9 cellular contexts compared by ENCODE assay signal in the genomic region with DNA sequence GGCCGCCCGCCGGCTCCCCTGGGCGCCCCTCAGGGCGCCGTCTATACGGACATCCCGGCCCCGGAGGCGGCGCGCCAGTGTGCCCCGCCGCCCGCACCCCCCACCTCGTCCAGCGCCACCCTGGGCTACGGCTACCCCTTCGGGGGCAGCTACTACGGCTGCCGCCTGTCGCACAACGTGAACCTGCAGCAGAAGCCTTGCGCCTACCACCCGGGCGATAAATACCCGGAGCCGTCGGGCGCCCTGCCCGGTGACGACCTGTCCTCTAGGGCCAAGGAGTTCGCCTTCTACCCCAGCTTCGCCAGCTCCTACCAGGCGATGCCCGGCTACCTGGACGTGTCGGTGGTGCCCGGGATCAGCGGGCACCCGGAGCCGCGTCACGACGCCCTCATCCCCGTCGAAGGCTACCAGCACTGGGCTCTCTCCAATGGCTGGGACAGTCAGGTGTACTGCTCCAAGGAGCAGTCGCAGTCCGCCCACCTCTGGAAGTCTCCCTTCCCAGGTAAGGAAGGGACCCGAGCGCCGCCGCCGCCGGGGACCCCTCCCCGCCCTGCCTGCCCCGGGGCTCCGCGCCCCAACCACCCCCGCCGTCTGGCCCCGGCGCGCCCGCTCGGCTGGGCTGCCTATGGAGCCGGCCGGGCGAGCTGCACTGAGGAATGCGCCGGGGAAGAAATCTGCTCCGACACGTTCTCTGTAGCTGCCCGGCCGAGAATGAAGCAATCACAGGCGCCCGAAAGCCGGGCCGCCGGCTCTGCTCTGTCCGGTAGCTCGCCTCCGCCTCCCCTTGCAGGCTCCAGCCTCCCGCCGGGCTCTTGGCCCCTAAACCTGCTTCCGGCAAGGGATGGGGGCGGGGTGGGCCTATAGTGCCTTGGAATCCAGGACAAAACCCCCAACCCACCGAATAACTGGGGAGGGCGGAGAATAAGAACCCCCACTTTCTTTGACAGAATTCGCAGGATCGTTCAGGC.
DNase-seq lines count a peak whose midpoint lies in the region; ATAC-seq and TF ChIP-seq lines count a peak whose summit lies in the region.
"Had no signal": no experiment of that assay in that cellular context is flagged by ENCODE, and none has a peak within 500 bp of the region (broad histone marks: within the 10 kb centered on the region; RNA-seq: fewer than 3 reads in every experiment).

No MANE protein-coding gene starts in this region.

- no peaks in the 10 kb centered on the region for H3K4me1 Mint-ChIP-seq in T-helper 1 cell treated with Interleukin-12 subunit alpha and Interleukin-12 subunit beta and Interleukin-4 antibody, amounts not matched to agents 30 μg/mL and 1 μg/mL, for 36 hours (ENCODE audit: low read depth)

- H3K9me3 ChIP-seq in tibial artery, result no peaks in the 10 kb centered on the region
- H3K9me3 ChIP-seq: ovary had no signal

- H3K27ac ChIP-seq in tibial artery, result peak overlapping the region; percentile 20 to 56
- H3K27ac ChIP-seq in caudate nucleus (ENCODE audit: low read depth, low read length), result no peak overlapping the region
- H3K27ac ChIP-seq: ovary had no signal

- H3K4me3 ChIP-seq in tibial artery, result peak overlapping the region; percentile 47 to 61
- H3K4me3 ChIP-seq: ovary had no signal

- peak; percentile 23; the same call in 1 of the 3 replicates for ATAC-seq in SK-N-SH treated with all-trans-retinoic acid at 6 μM for 48 hours

- no peak overlapping the region for H3K4me3 Mint-ChIP-seq in T-helper 1 cell treated with Interleukin-12 subunit alpha and Interleukin-12 subunit beta and Interleukin-4 antibody, amounts not matched to agents 30 μg/mL and 1 μg/mL, for 36 hours

- H3K27me3 Mint-ChIP-seq in T-helper 1 cell treated with Interleukin-12 subunit alpha and Interleukin-12 subunit beta and Interleukin-4 antibody, amounts not matched to agents 30 μg/mL and 1 μg/mL, for 36 hours (ENCODE audit: low read depth), result peaks cover 94% of the 10 kb centered on the region

- H3K4me1 ChIP-seq in tibial artery, result peaks cover 0 to 32% (median 15%) of the 10 kb centered on the region in 4 donors

- peak overlapping the region; percentile 50 for H3K27ac Mint-ChIP-seq in T-helper 1 cell treated with Interleukin-12 subunit alpha and Interleukin-12 subunit beta and Interleukin-4 antibody, amounts not matched to agents 30 μg/mL and 1 μg/mL, for 36 hours

- H3K27me3 ChIP-seq in tibial artery, result peaks cover 9 to 90% of the 10 kb centered on the region in 2 donors

- no peaks in the 10 kb centered on the region for H3K9me3 Mint-ChIP-seq in T-helper 1 cell treated with Interleukin-12 subunit alpha and Interleukin-12 subunit beta and Interleukin-4 antibody, amounts not matched to agents 30 μg/mL and 1 μg/mL, for 36 hours

- intact Hi-C loops in tibial artery (cut with DNase I; ENCODE audit: low total_unique reads), result no loop called here

- no peaks in the 10 kb centered on the region for H3K36me3 ChIP-seq in tibial artery
- H3K36me3 ChIP-seq: ovary had no signal

- H3K36me3 Mint-ChIP-seq in T-helper 1 cell treated with Interleukin-12 subunit alpha and Interleukin-12 subunit beta and Interleukin-4 antibody, amounts not matched to agents 30 μg/mL and 1 μg/mL, for 36 hours (ENCODE audit: low read depth), result no peaks in the 10 kb centered on the region

- TF ChIP-seq CTCF in tibial artery (IDR thresholded peaks at IDR 0.05), result no peak

- DNase-seq in T-helper 1 cell, result no peak
- DNase-seq in islet precursor cell, result peak; percentile 91
- DNase-seq in tibial artery, result peak in 1 of 2 donors; percentile 44
- DNase-seq in caudate nucleus (lab: John Stamatoyannopoulos, UW), result no peak
- no peak for DNase-seq in GOT3 (lab: John Stamatoyannopoulos, UW)
- DNase-seq in NCI-H524 treated with DMSO at 0.1 percent for 48 hours (lab: John Stamatoyannopoulos, UW), result no peak

TF ChIP-seq in SK-N-SH treated with all-trans-retinoic acid at 6 μM for 48 hours, 23 proteins besides CTCF, POLR2A, EP300 and RAD21:
- TF ChIP-seq CSDC2 (CRISPR knock-in tag; IDR thresholded peaks at IDR 0.05), result no peak
- no peak for TF ChIP-seq ZFP3 (CRISPR knock-in tag; IDR thresholded peaks at IDR 0.05)
- TF ChIP-seq, protein P1, sequence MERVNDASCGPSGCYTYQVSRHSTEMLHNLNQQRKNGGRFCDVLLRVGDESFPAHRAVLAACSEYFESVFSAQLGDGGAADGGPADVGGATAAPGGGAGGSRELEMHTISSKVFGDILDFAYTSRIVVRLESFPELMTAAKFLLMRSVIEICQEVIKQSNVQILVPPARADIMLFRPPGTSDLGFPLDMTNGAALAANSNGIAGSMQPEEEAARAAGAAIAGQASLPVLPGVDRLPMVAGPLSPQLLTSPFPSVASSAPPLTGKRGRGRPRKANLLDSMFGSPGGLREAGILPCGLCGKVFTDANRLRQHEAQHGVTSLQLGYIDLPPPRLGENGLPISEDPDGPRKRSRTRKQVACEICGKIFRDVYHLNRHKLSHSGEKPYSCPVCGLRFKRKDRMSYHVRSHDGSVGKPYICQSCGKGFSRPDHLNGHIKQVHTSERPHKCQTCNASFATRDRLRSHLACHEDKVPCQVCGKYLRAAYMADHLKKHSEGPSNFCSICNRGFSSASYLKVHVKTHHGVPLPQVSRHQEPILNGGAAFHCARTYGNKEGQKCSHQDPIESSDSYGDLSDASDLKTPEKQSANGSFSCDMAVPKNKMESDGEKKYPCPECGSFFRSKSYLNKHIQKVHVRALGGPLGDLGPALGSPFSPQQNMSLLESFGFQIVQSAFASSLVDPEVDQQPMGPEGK (CRISPR knock-in tag; IDR thresholded peaks at IDR 0.05; ENCODE audit: borderline replicate concordance), result no peak
